Comparison of ENCODE assay signal across 8 cellular contexts in the genomic region with DNA sequence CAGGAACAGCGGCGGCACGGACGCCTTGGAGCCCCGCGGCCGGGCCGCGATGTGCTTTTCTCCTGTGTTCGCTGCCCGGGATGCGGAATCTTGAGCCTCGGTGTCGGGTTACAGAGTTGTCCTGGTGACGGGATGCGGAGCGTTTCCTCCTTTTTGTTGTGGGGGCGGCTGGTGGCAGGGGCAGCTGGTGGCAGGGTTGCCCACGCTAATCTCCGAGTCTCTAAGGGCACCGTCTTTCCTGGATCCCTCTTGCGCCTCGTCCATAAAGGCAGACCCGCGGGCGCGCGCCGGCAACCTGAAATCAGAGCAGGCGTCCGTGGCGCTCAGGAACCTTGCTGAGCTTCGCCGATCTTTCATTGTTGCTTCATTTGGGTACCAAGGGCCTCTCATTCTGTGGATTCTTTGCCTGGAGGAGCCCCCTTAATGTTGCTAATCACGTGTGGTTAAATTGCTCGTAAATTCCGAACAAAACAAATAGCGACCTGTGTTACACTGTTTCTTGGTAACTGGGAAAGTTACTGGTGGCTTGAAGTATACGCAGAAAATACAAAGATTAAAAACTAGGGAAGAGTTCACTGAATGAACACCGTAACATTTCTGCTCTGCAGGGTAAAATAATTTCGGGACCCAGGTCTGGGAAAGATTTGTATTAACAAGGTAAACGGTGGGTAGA. TPM values are rescaled to one million over a fixed set of nuclear protein-coding genes. Genes with fewer than 3 reads are reported as not detected.
DNase-seq lines count a peak whose midpoint lies in the region; ATAC-seq, FAIRE-seq and TF ChIP-seq lines count a peak whose summit lies in the region.

No MANE protein-coding gene starts in this region.

- intact Hi-C loops in GM12878 (cut with micrococcal nuclease; ENCODE audit: unreplicated experiment) = loop anchor here (2.0 to 5.0 kb wide), 2 partner anchors 47 to 146 kb away; no protein-coding TSS in a partner anchor

- H3K4me3 ChIP-seq in SU-DHL-6 (ENCODE audit: insufficient read depth, low read length, poor library complexity, severe bottlenecking) = peak overlapping the region; percentile 89
- peak overlapping the region; percentile 66 for H3K4me3 ChIP-seq in GM12878
- peak overlapping the region; percentile 63 for H3K4me3 ChIP-seq in hepatocyte

- ATAC-seq in GM21381 (IDR thresholded peaks at IDR 0.05; ENCODE audit: unreplicated experiment) = peak; percentile 9
- peak; percentile 25 for ATAC-seq in GM12878
- no peak for ATAC-seq in GM18870 (IDR thresholded peaks at IDR 0.05; ENCODE audit: unreplicated experiment)

- no peak for TF ChIP-seq CTCF in SU-DHL-6 (IDR thresholded peaks at IDR 0.05; ENCODE audit: insufficient read depth, low read length, poor library complexity, severe bottlenecking)
- TF ChIP-seq CTCF in GM12878 (IDR thresholded peaks at IDR 0.05 in 2 of 3, conservative IDR thresholded peaks at IDR 0.05 in 1 of 3; ENCODE audit: control insufficient read depth in 2 of 3, extremely low read depth in 1 of 3, insufficient read depth in 1 of 3, low read depth in 3 of 3, low read length in 3 of 3) = no peak
- no peak for TF ChIP-seq CTCF in hepatocyte (IDR thresholded peaks at IDR 0.05; ENCODE audit: poor library complexity)

- H3K4me2 ChIP-seq in SU-DHL-6 (ENCODE audit: low read depth, low read length, poor library complexity, severe bottlenecking) (peak overlapping the region; percentile 65), GM12878 (ENCODE audit: control insufficient read depth, insufficient read depth) (peak overlapping the region; percentile 91), hepatocyte (peak overlapping the region; percentile 84)

- no peaks in the 10 kb centered on the region for H3K27me3 ChIP-seq in SU-DHL-6 (ENCODE audit: low read length)
- H3K27me3 ChIP-seq in GM12878 (replicated peaks in 1 of 2; ENCODE audit: control insufficient read depth in 2 of 2, insufficient read depth in 2 of 2, low read length in 1 of 2) = 0 out of 4 replicates have a peak, but pooled peaks cover 0 to 4% of the 10 kb centered on the region in 2 experiments
- no peaks in the 10 kb centered on the region for H3K27me3 ChIP-seq in hepatocyte

- CTCF ChIA-PET in GM12878 (lab: Yijun Ruan, JAX) = interaction anchor here (1.3 to 1.8 kb wide), 2 partner anchors 47 to 213 kb away, joined by 4 to 12 read pairs; no protein-coding TSS in a partner anchor

- H3K27ac ChIP-seq in SU-DHL-6 (ENCODE audit: low read depth, low read length) (no peak overlapping the region), GM12878 (ENCODE audit: control insufficient read depth, insufficient read depth) (no peak overlapping the region), hepatocyte (peak overlapping the region; percentile 99)

- no peak for TF ChIP-seq RAD21 in GM12878 (IDR thresholded peaks at IDR 0.05; ENCODE audit: insufficient read depth, low read depth, low read length)

- DNase-seq in Ammon's horn (ENCODE audit: low spot score) (peak; percentile 65), M059J (ENCODE audit: low read depth) (peak; percentile 83), GM12878 (ENCODE audit: low read depth, low spot score) (no peak), hepatocyte (ENCODE audit: low spot score) (no peak), renal cortical epithelial cell (ENCODE audit: low read depth) (peak; percentile 39)

- TF ChIP-seq EP300 in GM12878 (IDR thresholded peaks at IDR 0.05; ENCODE audit: borderline replicate concordance in 1 of 2, control insufficient read depth in 1 of 2, low read depth in 2 of 2, low read length in 2 of 2) = no peak

- H3K79me2 ChIP-seq in SU-DHL-6 (ENCODE audit: insufficient read depth, low read length) = no peaks in the 10 kb centered on the region
- peaks cover 5% of the 10 kb centered on the region for H3K79me2 ChIP-seq in GM12878 (ENCODE audit: control insufficient read depth, insufficient read depth, low read length)
- H3K79me2 ChIP-seq in hepatocyte = peaks cover 57% of the 10 kb centered on the region

- no peak for TF ChIP-seq POLR2A in GM12878 (IDR thresholded peaks at IDR 0.05; ENCODE audit: low read depth, low read length)

- H3K9ac ChIP-seq in SU-DHL-6 (ENCODE audit: low read length) = peak overlapping the region; percentile 76
- H3K9ac ChIP-seq in GM12878 (ENCODE audit: control insufficient read depth, insufficient read depth, low read length) = peak overlapping the region; percentile 52; the same call in 1 of the 2 replicates

- H3K9me3 ChIP-seq in SU-DHL-6 (ENCODE audit: insufficient read depth, low read length) (no peaks in the 10 kb centered on the region), GM12878 (replicated peaks; ENCODE audit: control insufficient read depth, insufficient read depth, low read length) (no peaks in the 10 kb centered on the region), hepatocyte (ENCODE audit: low read depth) (peaks cover 5% of the 10 kb centered on the region)

- RAD21 ChIA-PET in GM12878 (lab: Charles Lee; ENCODE audit: unreplicated experiment) = interaction anchor here (9.3 kb wide), 1 partner anchor 212 kb away, joined by 111 read pairs; no protein-coding TSS in a partner anchor

- H3K4me1 ChIP-seq in GM12878 (ENCODE audit: control insufficient read depth, insufficient read depth, low read length) (no peaks in the 10 kb centered on the region), hepatocyte (ENCODE audit: insufficient read depth) (peaks cover 10% of the 10 kb centered on the region)

- H3F3A ChIP-seq in SU-DHL-6 (ENCODE audit: insufficient read depth) = peaks cover 27% of the 10 kb centered on the region; the same call in 1 of the 2 replicates

- in situ Hi-C loops in GM12878 (cut with MboI) = loop anchor here (25.0 kb wide), 1 partner anchor 541 kb away; no protein-coding TSS in a partner anchor

- H3K36me3 ChIP-seq in SU-DHL-6 (ENCODE audit: low read length) = no peaks in the 10 kb centered on the region
- H3K36me3 ChIP-seq in GM12878 (ENCODE audit: control insufficient read depth in 2 of 2, insufficient read depth in 2 of 2, low read length in 1 of 2) = no peaks in the 10 kb centered on the region
- no peaks in the 10 kb centered on the region for H3K36me3 ChIP-seq in hepatocyte (replicated peaks; ENCODE audit: insufficient read depth, low read depth)

- H3K9me2 ChIP-seq in SU-DHL-6 (replicated peaks; ENCODE audit: insufficient read depth, low read length) = no peaks in the 10 kb centered on the region
- H3K9me2 ChIP-seq in hepatocyte (replicated peaks; ENCODE audit: insufficient read depth) = no peaks in the 10 kb centered on the region

- no peak for FAIRE-seq in GM12878 (lab: Jason Lieb, UNC)

- TSS peak; percentile 53 for BruUV-seq in GM12878 (replicated peaks; lab: Mats Ljungman, UMichigan)

- POLR2A ChIA-PET in GM12878 (lab: Charles Lee) = interaction anchor here (0.6 to 0.7 kb wide), 2 partner anchors 21 to 205 kb away, joined by 3 to 4 read pairs; no protein-coding TSS in a partner anchor

- WGBS in GM12878 (ENCODE audit: insufficient coverage, insufficient replicate concordance, low lambda C conversion rate, missing lambda C conversion rate) = 4% methylated on average over 41 of the region's 42 CpGs
- under 1% methylated on average over 34 of the region's 42 CpGs for WGBS in hepatocyte (ENCODE audit: low lambda C conversion rate, missing lambda C conversion rate)

- H2AFZ ChIP-seq in SU-DHL-6 (ENCODE audit: low read depth, low read length, severe bottlenecking) (peak overlapping the region; percentile 95), GM12878 (ENCODE audit: control insufficient read depth, low read depth, low read length) (peak overlapping the region; percentile 81), hepatocyte (peak overlapping the region; percentile 57)

- H4K20me1 ChIP-seq in SU-DHL-6 (ENCODE audit: low read depth, low read length) (no peaks in the 10 kb centered on the region), GM12878 (ENCODE audit: control insufficient read depth, insufficient read depth) (no peaks in the 10 kb centered on the region), hepatocyte (ENCODE audit: insufficient read depth, poor library complexity, severe bottlenecking) (peaks cover 23% of the 10 kb centered on the region)

- SMC1A ChIA-PET in GM12878 (lab: Charles Lee; ENCODE audit: uncharacterized antibody, unreplicated experiment) = interaction anchor here (1.1 to 2.2 kb wide), 5 partner anchors 16 to 213 kb away, joined by 3 to 7 read pairs (median 4); no protein-coding TSS in a partner anchor

TF ChIP-seq in GM12878, 131 proteins besides CTCF, POLR2A, EP300 and RAD21:
- TF ChIP-seq IKZF1 (conservative IDR thresholded peaks at IDR 0.05) (peak; percentile 61; the same call in 1 of the 2 replicates), SPI1 (IDR thresholded peaks at IDR 0.05; ENCODE audit: borderline replicate concordance, insufficient read depth, low read depth, low read length) (0 out of 2 replicates have a peak, but pooled peaks have one; percentile 18), FOXM1 (IDR thresholded peaks at IDR 0.05; ENCODE audit: low read depth, low read length) (no peak)
TF ChIP-seq in GM12878: peak in this region for 2.

RNA-seq across cellular contexts. Expression of gene PFN2, which starts 0.8 kb away (rescaled TPM):
- total RNA-seq in M059J (2014; rRNA removed; shearing (Covaris generic)) = 393 and 470 TPM in 2 replicates
- 31.9 TPM in 2 replicates for total RNA-seq in GM12878 (2013; cell fraction: nucleolus; rRNA removed)
- total RNA-seq in GM12878 (2014; rRNA removed) (3.1 and 3.2 TPM in 2 replicates), GM12878 (2014; rRNA removed; fragmentation: Illumina TruSeq; extraction: Trizol) (4.7 and 5.6 TPM in 2 replicates), GM12878 (2021) (3.9 and 4.2 TPM in 2 replicates), hepatocyte (156 and 172 TPM in 2 replicates), renal cortical epithelial cell (133 and 181 TPM in 2 replicates)
- 3.5 TPM for polyA plus RNA-seq in GM12878 (2011; ENCODE audit: low read depth)
- polyA plus RNA-seq in GM12878 (2011; rRNA removed) (78.9 and 107 TPM in 2 replicates), GM12878 (2014; fragmentation: Illumina TruSeq; extraction: Trizol) (4.4 and 7.7 TPM in 2 replicates), GM12878 (2014; fragmentation: Nextera tagmentation; extraction: Ambion mirVana) (1 to 10 TPM; 4.9 to 6.7 TPM), GM12878 (2014; rRNA removed) (4.5 and 4.6 TPM in 2 replicates), GM12878 (2016; fragmentation: Nextera tagmentation; extraction: Ambion mirVana) (10 to 100 TPM in 1 of 2 experiments, 1 to 10 TPM in 1; 8.9 to 11.2 TPM), hepatocyte (140 and 152 TPM in 2 replicates)
- polyA plus RNA-seq in GM12878 (2011; cell fraction: cytosol; rRNA removed) = 26.2 and 38.0 TPM in 2 replicates
- 34.0 and 45.8 TPM in 2 replicates for polyA plus RNA-seq in GM12878 (2011; cell fraction: nucleus; rRNA removed)
- 6.6 and 7.0 TPM in 2 replicates for polyA plus RNA-seq in GM12878 (2012)
- polyA minus RNA-seq in GM12878 (2011; rRNA and poly(A)+ RNA removed) = 27.6 and 43.3 TPM in 2 replicates
- 4.8 and 14.1 TPM in 2 replicates for polyA minus RNA-seq in GM12878 (2011; cell fraction: cytosol; rRNA and poly(A)+ RNA removed)
- 23.6 and 25.4 TPM in 2 replicates for polyA minus RNA-seq in GM12878 (2011; cell fraction: nucleus; rRNA and poly(A)+ RNA removed)

Comparison
In these comparisons a context has a peak if more than half of its experiments do, and no peak if none do; other contexts are left out.
1. DNase-seq: peak in Ammon's horn (single experiment), M059J (single experiment) and renal cortical epithelial cell (single experiment); none in GM12878 (single experiment) and hepatocyte (single experiment).
2. Peak in every context shown above with its lines, with median percentiles within 50 percentile points of each other: H2AFZ ChIP-seq, H3K4me2 ChIP-seq and H3K4me3 ChIP-seq.